1 cellular context compared by ENCODE assay signal in genomic region chr7:52325237-52325636, GRCh38.
TF ChIP-seq lines count a peak whose summit lies in the region.

No MANE protein-coding gene starts in this region.

TF ChIP-seq in H1, 55 proteins besides CTCF, POLR2A, EP300 and RAD21:
- TF ChIP-seq CBX8 (IDR thresholded peaks at IDR 0.05; ENCODE audit: borderline replicate concordance, low read depth, low read length) (no peak), RXRA (IDR thresholded peaks at IDR 0.05; ENCODE audit: insufficient read depth, low read depth, low read length) (no peak), TAF7 (optimal IDR thresholded peaks at IDR 0.05; ENCODE audit: borderline replicate concordance, low read depth, low read length) (no peak), BACH1 (IDR thresholded peaks at IDR 0.05; ENCODE audit: low read length) (no peak), EGR1 (IDR thresholded peaks at IDR 0.05; ENCODE audit: borderline replicate concordance, low read depth, low read length) (no peak), GABPA (IDR thresholded peaks at IDR 0.05; ENCODE audit: borderline replicate concordance, insufficient read depth, low read length) (no peak), USF2 (IDR thresholded peaks at IDR 0.05; ENCODE audit: low read length) (no peak), ASH2L (IDR thresholded peaks at IDR 0.05; ENCODE audit: low read length) (no peak), CBX5 (IDR thresholded peaks at IDR 0.05; ENCODE audit: low read depth, low read length) (no peak), ZNF274 (IDR thresholded peaks at IDR 0.05; ENCODE audit: borderline replicate concordance, extremely low read depth, low read length) (no peak), CHD2 (IDR thresholded peaks at IDR 0.05; ENCODE audit: low read length) (no peak), BCL11A (IDR thresholded peaks at IDR 0.05; ENCODE audit: low read depth in 2 of 2, low read length in 2 of 2) (no peak)
